Comparison of ENCODE assay signal across 13 cellular contexts in the genomic region with DNA sequence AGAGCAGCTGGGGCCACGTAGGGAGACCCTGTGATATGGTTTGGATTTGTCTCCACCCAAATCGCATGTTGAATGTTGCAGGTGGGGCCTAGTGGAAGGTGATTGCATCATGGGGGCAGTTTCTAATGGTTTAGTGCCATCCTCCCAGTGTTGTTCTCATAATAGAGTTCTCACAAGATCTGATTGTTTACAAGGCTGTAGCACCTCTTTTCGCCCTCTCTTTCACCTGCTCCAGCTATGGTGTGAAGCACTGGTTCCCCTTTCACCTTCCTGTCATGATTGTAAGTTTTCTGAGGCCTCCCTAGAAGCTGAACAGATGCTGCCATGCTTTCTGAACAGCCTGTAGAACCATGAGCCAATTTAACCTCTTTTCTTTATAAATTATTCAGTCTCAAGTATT.
DNase-seq lines count a peak whose midpoint lies in the region; ATAC-seq, FAIRE-seq and TF ChIP-seq lines count a peak whose summit lies in the region.
"Had no signal": no experiment of that assay in that cellular context is flagged by ENCODE, and none has a peak within 500 bp of the region (broad histone marks: within the 10 kb centered on the region; RNA-seq: fewer than 3 reads in every experiment).

No MANE protein-coding gene starts in this region.

- no peak overlapping the region for H3K4me3 ChIP-seq in osteoblast (ENCODE audit: insufficient read depth, low read length)
- H3K4me3 ChIP-seq: Peyer's patch had no signal

- TF ChIP-seq CTCF in osteoblast (IDR thresholded peaks at IDR 0.05; ENCODE audit: extremely low read depth, low read depth, low read length), result no peak

- H3K27ac ChIP-seq in osteoblast (ENCODE audit: low read depth, low read length) (no peak overlapping the region), substantia nigra (ENCODE audit: low read depth, low read length, poor library complexity, severe bottlenecking) (no peak overlapping the region), caudate nucleus (ENCODE audit: low read depth, low read length) (no peak overlapping the region)
- H3K27ac ChIP-seq: parathyroid adenoma, Peyer's patch had no signal

- no peak for DNase-seq in GM19239 (ENCODE audit: insufficient read length, low spot score)
- no peak for DNase-seq in osteoblast (ENCODE audit: insufficient read length, low spot score, missing footprints)
- no peak for DNase-seq in NCI-H2029 (lab: John Stamatoyannopoulos, UW)
- DNase-seq in substantia nigra (lab: John Stamatoyannopoulos, UW), result no peak
- no peak for DNase-seq in caudate nucleus (lab: John Stamatoyannopoulos, UW)
- DNase-seq: head of caudate nucleus; NCI-H2081; Peyer's patch; stimulated activated naive CD4-positive, alpha-beta T cell treated with Interleukin-2 at 50 U/mL for 16 hours; T-helper 9 cell had no signal

- peak; percentile 80 for FAIRE-seq in GM19239 (lab: Jason Lieb, UNC)

- peaks cover 14% of the 10 kb centered on the region for H3K4me1 ChIP-seq in osteoblast (ENCODE audit: insufficient read depth, low read length)
- H3K4me1 ChIP-seq: parathyroid adenoma, Peyer's patch had no signal

- ATAC-seq in HG02588 (IDR thresholded peaks at IDR 0.05; ENCODE audit: unreplicated experiment) (peak; percentile 86), HG03378 (IDR thresholded peaks at IDR 0.05; ENCODE audit: unreplicated experiment) (peak; percentile 57)

- no peaks in the 10 kb centered on the region for H4K20me1 ChIP-seq in osteoblast (ENCODE audit: insufficient read depth, low read length)

- H3K27me3 ChIP-seq in osteoblast (ENCODE audit: insufficient read depth, low read length), result no peaks in the 10 kb centered on the region
- H3K27me3 ChIP-seq: Peyer's patch had no signal

- no peak overlapping the region for H3K4me2 ChIP-seq in osteoblast (ENCODE audit: insufficient read depth, low read length)

- no peaks in the 10 kb centered on the region for H3K9me3 ChIP-seq in osteoblast (ENCODE audit: low read depth, low read length)
- H3K9me3 ChIP-seq: Peyer's patch had no signal

- no peaks in the 10 kb centered on the region for H3K36me3 ChIP-seq in osteoblast (ENCODE audit: insufficient read depth, low read length)
- H3K36me3 ChIP-seq: Peyer's patch had no signal

- peak overlapping the region; percentile 23 for H2AFZ ChIP-seq in osteoblast (ENCODE audit: low read length)
- H2AFZ ChIP-seq: parathyroid adenoma had no signal

- H3K79me2 ChIP-seq in osteoblast (ENCODE audit: insufficient read depth, low read length), result no peaks in the 10 kb centered on the region
- H3K79me2 ChIP-seq: parathyroid adenoma had no signal
